ENCODE assay signal across 8 cellular contexts in the genomic region with DNA sequence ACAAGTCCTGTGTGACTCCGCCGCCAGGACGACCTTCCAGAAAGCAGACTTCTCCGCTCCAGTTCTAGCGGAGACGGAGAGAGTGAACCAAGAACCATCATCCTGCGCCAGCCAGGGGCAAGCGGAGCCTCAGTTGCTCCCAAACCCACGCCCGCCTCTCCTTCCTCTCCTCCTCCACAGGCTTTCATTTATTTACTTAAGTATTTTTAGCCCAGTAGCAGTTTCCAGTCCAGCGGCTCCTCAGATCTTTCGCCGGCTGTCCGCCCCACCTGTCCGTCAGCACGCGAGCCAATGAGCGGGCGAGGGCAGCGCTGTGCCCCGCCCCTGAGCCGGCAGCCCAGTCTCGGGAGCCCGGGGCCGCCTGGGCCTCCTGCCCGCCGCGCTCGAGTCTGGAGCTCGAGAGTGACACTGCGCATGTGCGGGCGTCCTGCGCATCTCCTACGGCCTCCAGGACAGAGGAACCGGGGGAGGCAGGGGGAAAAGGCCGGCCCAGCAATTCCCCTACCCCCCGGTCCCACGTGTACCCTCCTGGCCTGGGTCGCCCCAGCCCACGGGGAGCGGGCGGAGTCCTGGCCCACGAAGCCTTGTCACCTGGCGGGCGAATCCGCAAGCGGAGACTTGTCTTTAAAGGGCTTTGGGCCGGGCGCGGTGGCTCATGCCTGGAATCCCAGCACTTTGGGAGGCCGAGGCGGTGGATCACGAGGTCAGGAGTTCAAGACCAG. TPM values are rescaled to one million over a fixed set of nuclear protein-coding genes. Genes with fewer than 3 reads are reported as not detected.
A peak's percentile ranks its signal among the peaks of the same experiment; 100 is the strongest.
DNase-seq lines count a peak whose midpoint lies in the region; ATAC-seq and TF ChIP-seq lines count a peak whose summit lies in the region.

A gene (plus strand): TSS at position 425 of the 722 bp plus-strand sequence.

- H3K4me3 ChIP-seq in parathyroid adenoma (ENCODE audit: low read depth, low read length) (peak within 1 kb of the TSS; percentile 80), tibial nerve (peak within 1 kb of the TSS; percentile 29 to 87 (median 71))

- no peaks in the 10 kb centered on the region for H3K36me3 ChIP-seq in parathyroid adenoma (ENCODE audit: control insufficient read depth, insufficient read depth, low read length)
- peaks cover 0 to 30% (median 0%) of the 10 kb centered on the region in 3 donors for H3K36me3 ChIP-seq in tibial nerve

- TF ChIP-seq CTCF in parathyroid adenoma (IDR thresholded peaks at IDR 0.05): no peak
- peak in 2 of 5 experiments; percentile 38 to 56 for TF ChIP-seq CTCF in tibial nerve (IDR thresholded peaks at IDR 0.05)

- TF ChIP-seq EP300 in tibial nerve (IDR thresholded peaks at IDR 0.05): peak in 1 of 2 donors; percentile 75

- TF ChIP-seq POLR2A in GM10847 (IDR thresholded peaks at IDR 0.05; ENCODE audit: extremely low read depth, insufficient read length): peak; percentile 20
- TF ChIP-seq POLR2A in tibial nerve (IDR thresholded peaks at IDR 0.05): peak in 1 of 2 donors; percentile 39

- peak; percentile 96 for DNase-seq in NCI-H1105 treated with DMSO at 0.1 percent for 48 hours (lab: John Stamatoyannopoulos, UW)
- peak; percentile 99 for DNase-seq in SKM-1 treated with dmso at 0.1 percent for 144 hours (lab: John Stamatoyannopoulos, UW; ENCODE audit: unreplicated experiment)
- peak; percentile 95 for DNase-seq in activated naive CD8-positive, alpha-beta T cell treated with anti-CD3 and anti-CD28 coated beads, Interleukin-2, amount 10 ng/mL, durations not matched to agents 7 days and 5 days
- peak; percentile 99 for DNase-seq in Right ventricle myocardium superior
- DNase-seq in tibial nerve (ENCODE audit: low spot score in 2 of 2): peak; percentile 89 to 90

- peak within 1 kb of the TSS; percentile 89 for H3K4me3 Mint-ChIP-seq in activated naive CD8-positive, alpha-beta T cell treated with anti-CD3 and anti-CD28 coated beads, Interleukin-2, amount 10 ng/mL, durations not matched to agents 7 days and 5 days

- peak; percentile 98 for ATAC-seq in HG02642 (IDR thresholded peaks at IDR 0.05; ENCODE audit: poor library complexity, unreplicated experiment)
- ATAC-seq in activated naive CD8-positive, alpha-beta T cell treated with anti-CD3 and anti-CD28 coated beads, Interleukin-2, amount 10 ng/mL, durations not matched to agents 7 days and 5 days (ENCODE audit: low read depth): peak; percentile 99
- peak; percentile 99 for ATAC-seq in Right ventricle myocardium superior (ENCODE audit: poor library complexity)

- H3K9ac ChIP-seq in parathyroid adenoma: no peak within 1 kb of the TSS

- POLR2A ChIA-PET in activated naive CD8-positive, alpha-beta T cell treated with anti-CD3 and anti-CD28 coated beads, Interleukin-2, amount 10 ng/mL, durations not matched to agents 7 days and 5 days (lab: Charles Lee): interaction anchor here (0.5 to 3.6 kb wide), 12 partner anchors 10 to 260 kb away, joined by 3 to 20 read pairs (median 3); a partner anchor contains a TSS

- 0 to 1% methylated on average over 37 to 43 of the region's 54 CpGs for WGBS in tibial nerve, 2 donors

- H3K79me2 ChIP-seq in parathyroid adenoma: no peaks in the 10 kb centered on the region

- no peaks in the 10 kb centered on the region for H3K9me3 ChIP-seq in parathyroid adenoma (ENCODE audit: control insufficient read depth, low read length)
- no peaks in the 10 kb centered on the region for H3K9me3 ChIP-seq in tibial nerve

- no peaks in the 10 kb centered on the region for H3K9me3 Mint-ChIP-seq in activated naive CD8-positive, alpha-beta T cell treated with anti-CD3 and anti-CD28 coated beads, Interleukin-2, amount 10 ng/mL, durations not matched to agents 7 days and 5 days

- H2AFZ ChIP-seq in parathyroid adenoma: peak within 1 kb of the TSS; percentile 93

- intact Hi-C loops in Right ventricle myocardium superior (cut with DNase I): no loop called here

- peaks cover 3% of the 10 kb centered on the region for H3K27me3 Mint-ChIP-seq in activated naive CD8-positive, alpha-beta T cell treated with anti-CD3 and anti-CD28 coated beads, Interleukin-2, amount 10 ng/mL, durations not matched to agents 7 days and 5 days

- no peaks in the 10 kb centered on the region for H3K4me1 ChIP-seq in parathyroid adenoma
- H3K4me1 ChIP-seq in tibial nerve: peaks cover 0 to 20% (median 9%) of the 10 kb centered on the region in 4 donors

- peak within 1 kb of the TSS; percentile 39 for H3K27ac ChIP-seq in parathyroid adenoma
- peak within 1 kb of the TSS; percentile 35 to 90 (median 78) for H3K27ac ChIP-seq in tibial nerve

- H3K27me3 ChIP-seq in parathyroid adenoma (ENCODE audit: control insufficient read depth, insufficient read depth, low read length) (no peaks in the 10 kb centered on the region), tibial nerve (no peaks in the 10 kb centered on the region)

- peaks cover 12% of the 10 kb centered on the region for H3K4me1 Mint-ChIP-seq in activated naive CD8-positive, alpha-beta T cell treated with anti-CD3 and anti-CD28 coated beads, Interleukin-2, amount 10 ng/mL, durations not matched to agents 7 days and 5 days

- H3K27ac Mint-ChIP-seq in activated naive CD8-positive, alpha-beta T cell treated with anti-CD3 and anti-CD28 coated beads, Interleukin-2, amount 10 ng/mL, durations not matched to agents 7 days and 5 days: peak within 1 kb of the TSS; percentile 75

- H3K4me2 ChIP-seq in parathyroid adenoma (ENCODE audit: low read length): peak within 1 kb of the TSS; percentile 86

- peaks cover 1% of the 10 kb centered on the region for H3K36me3 Mint-ChIP-seq in activated naive CD8-positive, alpha-beta T cell treated with anti-CD3 and anti-CD28 coated beads, Interleukin-2, amount 10 ng/mL, durations not matched to agents 7 days and 5 days

RNA-seq across cellular contexts. Expression of the gene that starts here (rescaled TPM):
- total RNA-seq in activated naive CD8-positive, alpha-beta T cell treated with anti-CD3 and anti-CD28 coated beads, Interleukin-2, amount 10 ng/mL, durations not matched to agents 7 days and 5 days: under 1 TPM; 0.58 to 0.60 TPM
- total RNA-seq in Right ventricle myocardium superior (not detected), tibial nerve (not detected)

Comparison
In these comparisons a context has a peak if more than half of its experiments do, and no peak if none do; other contexts are left out.
1. Peak in every context shown above with its lines: DNase-seq, ATAC-seq, H3K4me3 ChIP-seq and H3K27ac ChIP-seq.
2. Peak in DNase-seq and ATAC-seq in activated naive CD8-positive, alpha-beta T cell treated with anti-CD3 and anti-CD28 coated beads, Interleukin-2, amount 10 ng/mL, durations not matched to agents 7 days and 5 days; RNA of the gene not detected or under 1 TPM.
3. Peak in DNase-seq and ATAC-seq in Right ventricle myocardium superior; RNA of the gene not detected or under 1 TPM.
4. Peak in DNase-seq, H3K4me3 ChIP-seq and H3K27ac ChIP-seq in tibial nerve; RNA of the gene not detected or under 1 TPM.